ENCODE assay signal across 1 cellular context in the genomic region with DNA sequence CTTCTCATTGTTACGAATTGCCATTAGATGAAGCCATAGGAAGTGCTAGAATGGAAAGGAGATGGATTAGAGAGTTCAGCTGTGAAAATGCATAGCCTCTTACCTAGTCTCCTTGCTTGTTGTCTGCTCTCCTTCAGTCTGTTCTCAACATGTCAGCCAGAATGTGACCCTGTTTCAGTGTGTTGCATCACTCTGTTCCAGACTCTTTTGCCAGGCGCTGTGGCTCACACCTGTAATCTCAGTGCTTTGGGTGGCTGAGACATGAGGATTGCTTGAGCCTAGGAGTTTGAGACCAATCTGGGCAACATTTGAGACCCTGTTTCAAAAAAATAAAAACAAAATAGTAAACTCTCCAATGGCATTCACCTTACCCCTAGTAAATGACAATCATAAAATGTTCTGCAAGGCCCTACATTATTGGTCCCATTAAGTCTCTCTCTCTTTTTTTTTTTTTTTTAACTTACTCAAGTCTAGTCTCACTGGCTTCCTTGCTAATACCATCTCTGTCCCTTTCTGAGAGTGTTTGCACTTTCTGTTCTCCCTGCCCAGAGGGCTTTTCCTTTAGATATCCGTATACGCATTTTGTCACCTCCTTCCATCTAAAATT.
TF ChIP-seq lines count a peak whose summit lies in the region.

No MANE protein-coding gene starts in this region.

TF ChIP-seq in K562, 482 proteins besides CTCF, POLR2A, EP300 and RAD21 (continued from another document and continues in another):
- TF ChIP-seq, protein P1, sequence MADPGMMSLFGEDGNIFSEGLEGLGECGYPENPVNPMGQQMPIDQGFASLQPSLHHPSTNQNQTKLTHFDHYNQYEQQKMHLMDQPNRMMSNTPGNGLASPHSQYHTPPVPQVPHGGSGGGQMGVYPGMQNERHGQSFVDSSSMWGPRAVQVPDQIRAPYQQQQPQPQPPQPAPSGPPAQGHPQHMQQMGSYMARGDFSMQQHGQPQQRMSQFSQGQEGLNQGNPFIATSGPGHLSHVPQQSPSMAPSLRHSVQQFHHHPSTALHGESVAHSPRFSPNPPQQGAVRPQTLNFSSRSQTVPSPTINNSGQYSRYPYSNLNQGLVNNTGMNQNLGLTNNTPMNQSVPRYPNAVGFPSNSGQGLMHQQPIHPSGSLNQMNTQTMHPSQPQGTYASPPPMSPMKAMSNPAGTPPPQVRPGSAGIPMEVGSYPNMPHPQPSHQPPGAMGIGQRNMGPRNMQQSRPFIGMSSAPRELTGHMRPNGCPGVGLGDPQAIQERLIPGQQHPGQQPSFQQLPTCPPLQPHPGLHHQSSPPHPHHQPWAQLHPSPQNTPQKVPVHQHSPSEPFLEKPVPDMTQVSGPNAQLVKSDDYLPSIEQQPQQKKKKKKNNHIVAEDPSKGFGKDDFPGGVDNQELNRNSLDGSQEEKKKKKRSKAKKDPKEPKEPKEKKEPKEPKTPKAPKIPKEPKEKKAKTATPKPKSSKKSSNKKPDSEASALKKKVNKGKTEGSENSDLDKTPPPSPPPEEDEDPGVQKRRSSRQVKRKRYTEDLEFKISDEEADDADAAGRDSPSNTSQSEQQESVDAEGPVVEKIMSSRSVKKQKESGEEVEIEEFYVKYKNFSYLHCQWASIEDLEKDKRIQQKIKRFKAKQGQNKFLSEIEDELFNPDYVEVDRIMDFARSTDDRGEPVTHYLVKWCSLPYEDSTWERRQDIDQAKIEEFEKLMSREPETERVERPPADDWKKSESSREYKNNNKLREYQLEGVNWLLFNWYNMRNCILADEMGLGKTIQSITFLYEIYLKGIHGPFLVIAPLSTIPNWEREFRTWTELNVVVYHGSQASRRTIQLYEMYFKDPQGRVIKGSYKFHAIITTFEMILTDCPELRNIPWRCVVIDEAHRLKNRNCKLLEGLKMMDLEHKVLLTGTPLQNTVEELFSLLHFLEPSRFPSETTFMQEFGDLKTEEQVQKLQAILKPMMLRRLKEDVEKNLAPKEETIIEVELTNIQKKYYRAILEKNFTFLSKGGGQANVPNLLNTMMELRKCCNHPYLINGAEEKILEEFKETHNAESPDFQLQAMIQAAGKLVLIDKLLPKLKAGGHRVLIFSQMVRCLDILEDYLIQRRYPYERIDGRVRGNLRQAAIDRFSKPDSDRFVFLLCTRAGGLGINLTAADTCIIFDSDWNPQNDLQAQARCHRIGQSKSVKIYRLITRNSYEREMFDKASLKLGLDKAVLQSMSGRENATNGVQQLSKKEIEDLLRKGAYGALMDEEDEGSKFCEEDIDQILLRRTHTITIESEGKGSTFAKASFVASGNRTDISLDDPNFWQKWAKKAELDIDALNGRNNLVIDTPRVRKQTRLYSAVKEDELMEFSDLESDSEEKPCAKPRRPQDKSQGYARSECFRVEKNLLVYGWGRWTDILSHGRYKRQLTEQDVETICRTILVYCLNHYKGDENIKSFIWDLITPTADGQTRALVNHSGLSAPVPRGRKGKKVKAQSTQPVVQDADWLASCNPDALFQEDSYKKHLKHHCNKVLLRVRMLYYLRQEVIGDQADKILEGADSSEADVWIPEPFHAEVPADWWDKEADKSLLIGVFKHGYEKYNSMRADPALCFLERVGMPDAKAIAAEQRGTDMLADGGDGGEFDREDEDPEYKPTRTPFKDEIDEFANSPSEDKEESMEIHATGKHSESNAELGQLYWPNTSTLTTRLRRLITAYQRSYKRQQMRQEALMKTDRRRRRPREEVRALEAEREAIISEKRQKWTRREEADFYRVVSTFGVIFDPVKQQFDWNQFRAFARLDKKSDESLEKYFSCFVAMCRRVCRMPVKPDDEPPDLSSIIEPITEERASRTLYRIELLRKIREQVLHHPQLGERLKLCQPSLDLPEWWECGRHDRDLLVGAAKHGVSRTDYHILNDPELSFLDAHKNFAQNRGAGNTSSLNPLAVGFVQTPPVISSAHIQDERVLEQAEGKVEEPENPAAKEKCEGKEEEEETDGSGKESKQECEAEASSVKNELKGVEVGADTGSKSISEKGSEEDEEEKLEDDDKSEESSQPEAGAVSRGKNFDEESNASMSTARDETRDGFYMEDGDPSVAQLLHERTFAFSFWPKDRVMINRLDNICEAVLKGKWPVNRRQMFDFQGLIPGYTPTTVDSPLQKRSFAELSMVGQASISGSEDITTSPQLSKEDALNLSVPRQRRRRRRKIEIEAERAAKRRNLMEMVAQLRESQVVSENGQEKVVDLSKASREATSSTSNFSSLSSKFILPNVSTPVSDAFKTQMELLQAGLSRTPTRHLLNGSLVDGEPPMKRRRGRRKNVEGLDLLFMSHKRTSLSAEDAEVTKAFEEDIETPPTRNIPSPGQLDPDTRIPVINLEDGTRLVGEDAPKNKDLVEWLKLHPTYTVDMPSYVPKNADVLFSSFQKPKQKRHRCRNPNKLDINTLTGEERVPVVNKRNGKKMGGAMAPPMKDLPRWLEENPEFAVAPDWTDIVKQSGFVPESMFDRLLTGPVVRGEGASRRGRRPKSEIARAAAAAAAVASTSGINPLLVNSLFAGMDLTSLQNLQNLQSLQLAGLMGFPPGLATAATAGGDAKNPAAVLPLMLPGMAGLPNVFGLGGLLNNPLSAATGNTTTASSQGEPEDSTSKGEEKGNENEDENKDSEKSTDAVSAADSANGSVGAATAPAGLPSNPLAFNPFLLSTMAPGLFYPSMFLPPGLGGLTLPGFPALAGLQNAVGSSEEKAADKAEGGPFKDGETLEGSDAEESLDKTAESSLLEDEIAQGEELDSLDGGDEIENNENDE (IDR thresholded peaks at IDR 0.05; ENCODE audit: low read depth, low read length), result no peak
- TF ChIP-seq, protein P2, sequence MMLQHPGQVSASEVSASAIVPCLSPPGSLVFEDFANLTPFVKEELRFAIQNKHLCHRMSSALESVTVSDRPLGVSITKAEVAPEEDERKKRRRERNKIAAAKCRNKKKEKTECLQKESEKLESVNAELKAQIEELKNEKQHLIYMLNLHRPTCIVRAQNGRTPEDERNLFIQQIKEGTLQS (IDR thresholded peaks at IDR 0.05), result peak; percentile 95
- TF ChIP-seq, protein P2 (CRISPR knock-in tag; conservative IDR thresholded peaks at IDR 0.05), result no peak
- TF ChIP-seq HDGF (IDR thresholded peaks at IDR 0.05) (no peak), RBFOX2 (IDR thresholded peaks at IDR 0.05; ENCODE audit: low read depth, low read length) (peak; percentile 39; the same call in 1 of the 2 replicates), SMAD3 (CRISPR knock-in tag; conservative IDR thresholded peaks at IDR 0.05) (no peak), STAT5B (CRISPR knock-in tag; IDR thresholded peaks at IDR 0.05) (no peak), BACH1 (tag; IDR thresholded peaks at IDR 0.05) (peak; percentile 69; the same call in 1 of the 2 replicates), TEAD1 (CRISPR knock-in tag; IDR thresholded peaks at IDR 0.05) (no peak), HLTF (IDR thresholded peaks at IDR 0.05) (no peak), ESRRA (IDR thresholded peaks at IDR 0.05; ENCODE audit: borderline replicate concordance, low read depth) (no peak), CXXC5 (CRISPR knock-in tag; IDR thresholded peaks at IDR 0.05) (peak; percentile 86), TCFL5 (CRISPR knock-in tag; conservative IDR thresholded peaks at IDR 0.05) (no peak), ZNF695 (CRISPR knock-in tag; IDR thresholded peaks at IDR 0.05) (no peak), ZNF589 (CRISPR knock-in tag; IDR thresholded peaks at IDR 0.05; ENCODE audit: low read depth) (peak; percentile 74; the same call in 1 of the 2 replicates), ZNF785 (CRISPR knock-in tag; IDR thresholded peaks at IDR 0.05) (no peak), SRSF3 (IDR thresholded peaks at IDR 0.05; ENCODE audit: insufficient read depth, low read length) (no peak), NR2C2 (CRISPR knock-in tag; IDR thresholded peaks at IDR 0.05) (no peak), NR2C2 (tag; IDR thresholded peaks at IDR 0.05) (peak; percentile 71), SMARCB1 (IDR thresholded peaks at IDR 0.05; ENCODE audit: insufficient read length, low read depth) (no peak), CEBPG (CRISPR knock-in tag; IDR thresholded peaks at IDR 0.05) (peak; percentile 97), CEBPG (tag; conservative IDR thresholded peaks at IDR 0.05 in 1 of 2, IDR thresholded peaks at IDR 0.05 in 1 of 2) (peak; percentile 94 to 99), ZBTB17 (CRISPR knock-in tag; IDR thresholded peaks at IDR 0.05) (0 out of 2 replicates have a peak, but pooled peaks have one; percentile 29), NCOA1 (IDR thresholded peaks at IDR 0.05; ENCODE audit: low read depth) (no peak), XRCC5 (IDR thresholded peaks at IDR 0.05; ENCODE audit: low read depth, low read length) (no peak), PTBP1 (IDR thresholded peaks at IDR 0.05; ENCODE audit: low read depth, low read length) (no peak), ZNF384 (IDR thresholded peaks at IDR 0.05; ENCODE audit: low read depth, low read length) (no peak), POLR2AphosphoS5 (IDR thresholded peaks at IDR 0.05; ENCODE audit: control insufficient read depth, insufficient read depth, low read depth, low read length) (no peak), PCBP1 (IDR thresholded peaks at IDR 0.05; ENCODE audit: low read depth, low read length, poor library complexity, severe bottlenecking) (no peak), SMARCE1 (IDR thresholded peaks at IDR 0.05) (no peak; the same call in 1 of the 2 replicates)
- TF ChIP-seq, protein P3, sequence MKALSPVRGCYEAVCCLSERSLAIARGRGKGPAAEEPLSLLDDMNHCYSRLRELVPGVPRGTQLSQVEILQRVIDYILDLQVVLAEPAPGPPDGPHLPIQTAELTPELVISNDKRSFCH (CRISPR knock-in tag; IDR thresholded peaks at IDR 0.05), result no peak
- TF ChIP-seq, protein P3 (tag; IDR thresholded peaks at IDR 0.05), result no peak
- TF ChIP-seq, protein P4, sequence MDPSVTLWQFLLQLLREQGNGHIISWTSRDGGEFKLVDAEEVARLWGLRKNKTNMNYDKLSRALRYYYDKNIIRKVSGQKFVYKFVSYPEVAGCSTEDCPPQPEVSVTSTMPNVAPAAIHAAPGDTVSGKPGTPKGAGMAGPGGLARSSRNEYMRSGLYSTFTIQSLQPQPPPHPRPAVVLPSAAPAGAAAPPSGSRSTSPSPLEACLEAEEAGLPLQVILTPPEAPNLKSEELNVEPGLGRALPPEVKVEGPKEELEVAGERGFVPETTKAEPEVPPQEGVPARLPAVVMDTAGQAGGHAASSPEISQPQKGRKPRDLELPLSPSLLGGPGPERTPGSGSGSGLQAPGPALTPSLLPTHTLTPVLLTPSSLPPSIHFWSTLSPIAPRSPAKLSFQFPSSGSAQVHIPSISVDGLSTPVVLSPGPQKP (CRISPR knock-in tag; IDR thresholded peaks at IDR 0.05), result no peak
- TF ChIP-seq, protein P5, sequence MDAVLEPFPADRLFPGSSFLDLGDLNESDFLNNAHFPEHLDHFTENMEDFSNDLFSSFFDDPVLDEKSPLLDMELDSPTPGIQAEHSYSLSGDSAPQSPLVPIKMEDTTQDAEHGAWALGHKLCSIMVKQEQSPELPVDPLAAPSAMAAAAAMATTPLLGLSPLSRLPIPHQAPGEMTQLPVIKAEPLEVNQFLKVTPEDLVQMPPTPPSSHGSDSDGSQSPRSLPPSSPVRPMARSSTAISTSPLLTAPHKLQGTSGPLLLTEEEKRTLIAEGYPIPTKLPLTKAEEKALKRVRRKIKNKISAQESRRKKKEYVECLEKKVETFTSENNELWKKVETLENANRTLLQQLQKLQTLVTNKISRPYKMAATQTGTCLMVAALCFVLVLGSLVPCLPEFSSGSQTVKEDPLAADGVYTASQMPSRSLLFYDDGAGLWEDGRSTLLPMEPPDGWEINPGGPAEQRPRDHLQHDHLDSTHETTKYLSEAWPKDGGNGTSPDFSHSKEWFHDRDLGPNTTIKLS (IDR thresholded peaks at IDR 0.05; ENCODE audit: borderline replicate concordance, low read depth), result no peak
- TF ChIP-seq, protein P6, sequence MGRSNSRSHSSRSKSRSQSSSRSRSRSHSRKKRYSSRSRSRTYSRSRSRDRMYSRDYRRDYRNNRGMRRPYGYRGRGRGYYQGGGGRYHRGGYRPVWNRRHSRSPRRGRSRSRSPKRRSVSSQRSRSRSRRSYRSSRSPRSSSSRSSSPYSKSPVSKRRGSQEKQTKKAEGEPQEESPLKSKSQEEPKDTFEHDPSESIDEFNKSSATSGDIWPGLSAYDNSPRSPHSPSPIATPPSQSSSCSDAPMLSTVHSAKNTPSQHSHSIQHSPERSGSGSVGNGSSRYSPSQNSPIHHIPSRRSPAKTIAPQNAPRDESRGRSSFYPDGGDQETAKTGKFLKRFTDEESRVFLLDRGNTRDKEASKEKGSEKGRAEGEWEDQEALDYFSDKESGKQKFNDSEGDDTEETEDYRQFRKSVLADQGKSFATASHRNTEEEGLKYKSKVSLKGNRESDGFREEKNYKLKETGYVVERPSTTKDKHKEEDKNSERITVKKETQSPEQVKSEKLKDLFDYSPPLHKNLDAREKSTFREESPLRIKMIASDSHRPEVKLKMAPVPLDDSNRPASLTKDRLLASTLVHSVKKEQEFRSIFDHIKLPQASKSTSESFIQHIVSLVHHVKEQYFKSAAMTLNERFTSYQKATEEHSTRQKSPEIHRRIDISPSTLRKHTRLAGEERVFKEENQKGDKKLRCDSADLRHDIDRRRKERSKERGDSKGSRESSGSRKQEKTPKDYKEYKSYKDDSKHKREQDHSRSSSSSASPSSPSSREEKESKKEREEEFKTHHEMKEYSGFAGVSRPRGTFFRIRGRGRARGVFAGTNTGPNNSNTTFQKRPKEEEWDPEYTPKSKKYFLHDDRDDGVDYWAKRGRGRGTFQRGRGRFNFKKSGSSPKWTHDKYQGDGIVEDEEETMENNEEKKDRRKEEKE (IDR thresholded peaks at IDR 0.05; ENCODE audit: borderline replicate concordance in 1 of 2, control insufficient read depth in 1 of 2, low read depth in 2 of 2, low read length in 1 of 2), result no peak
- TF ChIP-seq, protein P7, sequence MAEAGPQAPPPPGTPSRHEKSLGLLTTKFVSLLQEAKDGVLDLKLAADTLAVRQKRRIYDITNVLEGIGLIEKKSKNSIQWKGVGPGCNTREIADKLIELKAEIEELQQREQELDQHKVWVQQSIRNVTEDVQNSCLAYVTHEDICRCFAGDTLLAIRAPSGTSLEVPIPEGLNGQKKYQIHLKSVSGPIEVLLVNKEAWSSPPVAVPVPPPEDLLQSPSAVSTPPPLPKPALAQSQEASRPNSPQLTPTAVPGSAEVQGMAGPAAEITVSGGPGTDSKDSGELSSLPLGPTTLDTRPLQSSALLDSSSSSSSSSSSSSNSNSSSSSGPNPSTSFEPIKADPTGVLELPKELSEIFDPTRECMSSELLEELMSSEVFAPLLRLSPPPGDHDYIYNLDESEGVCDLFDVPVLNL (CRISPR knock-in tag; IDR thresholded peaks at IDR 0.05; ENCODE audit: low read depth), result no peak
- TF ChIP-seq, protein P8, sequence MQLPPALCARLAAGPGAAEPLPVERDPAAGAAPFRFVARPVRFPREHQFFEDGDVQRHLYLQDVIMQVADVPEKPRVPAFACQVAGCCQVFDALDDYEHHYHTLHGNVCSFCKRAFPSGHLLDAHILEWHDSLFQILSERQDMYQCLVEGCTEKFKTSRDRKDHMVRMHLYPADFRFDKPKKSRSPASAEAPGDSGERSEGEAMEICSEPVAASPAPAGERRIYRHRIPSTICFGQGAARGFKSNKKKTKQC (CRISPR knock-in tag; IDR thresholded peaks at IDR 0.05), result no peak
- TF ChIP-seq, protein P9, sequence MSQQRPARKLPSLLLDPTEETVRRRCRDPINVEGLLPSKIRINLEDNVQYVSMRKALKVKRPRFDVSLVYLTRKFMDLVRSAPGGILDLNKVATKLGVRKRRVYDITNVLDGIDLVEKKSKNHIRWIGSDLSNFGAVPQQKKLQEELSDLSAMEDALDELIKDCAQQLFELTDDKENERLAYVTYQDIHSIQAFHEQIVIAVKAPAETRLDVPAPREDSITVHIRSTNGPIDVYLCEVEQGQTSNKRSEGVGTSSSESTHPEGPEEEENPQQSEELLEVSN (IDR thresholded peaks at IDR 0.05; ENCODE audit: borderline replicate concordance in 1 of 2, extremely low read depth in 1 of 2, insufficient read depth in 1 of 2, insufficient read length in 1 of 2, low read depth in 1 of 2, low read length in 1 of 2, poor library complexity in 1 of 2, severe bottlenecking in 1 of 2), result no peak
